In the genomic region with DNA sequence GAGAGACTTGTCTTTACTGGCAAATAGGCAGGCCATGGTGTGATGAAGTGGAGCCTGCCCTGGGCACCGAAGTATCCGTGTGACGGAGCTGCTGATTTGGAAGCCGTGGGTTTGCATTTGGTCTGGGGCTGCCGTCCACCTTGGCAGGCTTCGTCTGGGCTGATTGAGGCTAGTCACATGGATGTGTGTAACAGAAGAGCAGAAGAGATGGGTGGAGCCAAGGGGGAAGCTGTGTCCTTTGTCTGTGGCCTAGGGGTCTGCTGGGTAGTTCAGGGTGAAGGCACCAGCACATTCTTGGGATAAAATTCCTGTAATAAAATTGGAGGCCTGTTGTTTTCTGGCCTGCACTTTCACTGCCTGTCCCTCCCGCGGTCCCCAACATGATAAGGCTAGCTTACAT, we compare ENCODE assay signal across 1 cellular context.
TF ChIP-seq lines count a peak whose summit lies in the region.

No MANE protein-coding gene starts in this region.

TF ChIP-seq in WTC11, 78 proteins besides CTCF, POLR2A, EP300 and RAD21 (continued from another document):
- TF ChIP-seq, protein P1, sequence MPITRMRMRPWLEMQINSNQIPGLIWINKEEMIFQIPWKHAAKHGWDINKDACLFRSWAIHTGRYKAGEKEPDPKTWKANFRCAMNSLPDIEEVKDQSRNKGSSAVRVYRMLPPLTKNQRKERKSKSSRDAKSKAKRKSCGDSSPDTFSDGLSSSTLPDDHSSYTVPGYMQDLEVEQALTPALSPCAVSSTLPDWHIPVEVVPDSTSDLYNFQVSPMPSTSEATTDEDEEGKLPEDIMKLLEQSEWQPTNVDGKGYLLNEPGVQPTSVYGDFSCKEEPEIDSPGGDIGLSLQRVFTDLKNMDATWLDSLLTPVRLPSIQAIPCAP (CRISPR knock-in tag; IDR thresholded peaks at IDR 0.05): no peak
- TF ChIP-seq, protein P2, sequence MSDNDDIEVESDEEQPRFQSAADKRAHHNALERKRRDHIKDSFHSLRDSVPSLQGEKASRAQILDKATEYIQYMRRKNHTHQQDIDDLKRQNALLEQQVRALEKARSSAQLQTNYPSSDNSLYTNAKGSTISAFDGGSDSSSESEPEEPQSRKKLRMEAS (CRISPR knock-in tag; IDR thresholded peaks at IDR 0.05): no peak
- TF ChIP-seq ZNF263 (CRISPR knock-in tag; IDR thresholded peaks at IDR 0.05; ENCODE audit: low read depth) (no peak), JAZF1 (CRISPR knock-in tag; IDR thresholded peaks at IDR 0.05) (no peak), IRF2 (CRISPR knock-in tag; IDR thresholded peaks at IDR 0.05; ENCODE audit: borderline replicate concordance, low read depth) (no peak)
- TF ChIP-seq, protein P3, sequence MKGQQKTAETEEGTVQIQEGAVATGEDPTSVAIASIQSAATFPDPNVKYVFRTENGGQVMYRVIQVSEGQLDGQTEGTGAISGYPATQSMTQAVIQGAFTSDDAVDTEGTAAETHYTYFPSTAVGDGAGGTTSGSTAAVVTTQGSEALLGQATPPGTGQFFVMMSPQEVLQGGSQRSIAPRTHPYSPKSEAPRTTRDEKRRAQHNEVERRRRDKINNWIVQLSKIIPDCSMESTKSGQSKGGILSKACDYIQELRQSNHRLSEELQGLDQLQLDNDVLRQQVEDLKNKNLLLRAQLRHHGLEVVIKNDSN (CRISPR knock-in tag; IDR thresholded peaks at IDR 0.05): no peak
- TF ChIP-seq, protein P4, sequence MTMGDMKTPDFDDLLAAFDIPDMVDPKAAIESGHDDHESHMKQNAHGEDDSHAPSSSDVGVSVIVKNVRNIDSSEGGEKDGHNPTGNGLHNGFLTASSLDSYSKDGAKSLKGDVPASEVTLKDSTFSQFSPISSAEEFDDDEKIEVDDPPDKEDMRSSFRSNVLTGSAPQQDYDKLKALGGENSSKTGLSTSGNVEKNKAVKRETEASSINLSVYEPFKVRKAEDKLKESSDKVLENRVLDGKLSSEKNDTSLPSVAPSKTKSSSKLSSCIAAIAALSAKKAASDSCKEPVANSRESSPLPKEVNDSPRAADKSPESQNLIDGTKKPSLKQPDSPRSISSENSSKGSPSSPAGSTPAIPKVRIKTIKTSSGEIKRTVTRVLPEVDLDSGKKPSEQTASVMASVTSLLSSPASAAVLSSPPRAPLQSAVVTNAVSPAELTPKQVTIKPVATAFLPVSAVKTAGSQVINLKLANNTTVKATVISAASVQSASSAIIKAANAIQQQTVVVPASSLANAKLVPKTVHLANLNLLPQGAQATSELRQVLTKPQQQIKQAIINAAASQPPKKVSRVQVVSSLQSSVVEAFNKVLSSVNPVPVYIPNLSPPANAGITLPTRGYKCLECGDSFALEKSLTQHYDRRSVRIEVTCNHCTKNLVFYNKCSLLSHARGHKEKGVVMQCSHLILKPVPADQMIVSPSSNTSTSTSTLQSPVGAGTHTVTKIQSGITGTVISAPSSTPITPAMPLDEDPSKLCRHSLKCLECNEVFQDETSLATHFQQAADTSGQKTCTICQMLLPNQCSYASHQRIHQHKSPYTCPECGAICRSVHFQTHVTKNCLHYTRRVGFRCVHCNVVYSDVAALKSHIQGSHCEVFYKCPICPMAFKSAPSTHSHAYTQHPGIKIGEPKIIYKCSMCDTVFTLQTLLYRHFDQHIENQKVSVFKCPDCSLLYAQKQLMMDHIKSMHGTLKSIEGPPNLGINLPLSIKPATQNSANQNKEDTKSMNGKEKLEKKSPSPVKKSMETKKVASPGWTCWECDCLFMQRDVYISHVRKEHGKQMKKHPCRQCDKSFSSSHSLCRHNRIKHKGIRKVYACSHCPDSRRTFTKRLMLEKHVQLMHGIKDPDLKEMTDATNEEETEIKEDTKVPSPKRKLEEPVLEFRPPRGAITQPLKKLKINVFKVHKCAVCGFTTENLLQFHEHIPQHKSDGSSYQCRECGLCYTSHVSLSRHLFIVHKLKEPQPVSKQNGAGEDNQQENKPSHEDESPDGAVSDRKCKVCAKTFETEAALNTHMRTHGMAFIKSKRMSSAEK (CRISPR knock-in tag; IDR thresholded peaks at IDR 0.05; ENCODE audit: borderline replicate concordance): no peak
